In the genomic region with DNA sequence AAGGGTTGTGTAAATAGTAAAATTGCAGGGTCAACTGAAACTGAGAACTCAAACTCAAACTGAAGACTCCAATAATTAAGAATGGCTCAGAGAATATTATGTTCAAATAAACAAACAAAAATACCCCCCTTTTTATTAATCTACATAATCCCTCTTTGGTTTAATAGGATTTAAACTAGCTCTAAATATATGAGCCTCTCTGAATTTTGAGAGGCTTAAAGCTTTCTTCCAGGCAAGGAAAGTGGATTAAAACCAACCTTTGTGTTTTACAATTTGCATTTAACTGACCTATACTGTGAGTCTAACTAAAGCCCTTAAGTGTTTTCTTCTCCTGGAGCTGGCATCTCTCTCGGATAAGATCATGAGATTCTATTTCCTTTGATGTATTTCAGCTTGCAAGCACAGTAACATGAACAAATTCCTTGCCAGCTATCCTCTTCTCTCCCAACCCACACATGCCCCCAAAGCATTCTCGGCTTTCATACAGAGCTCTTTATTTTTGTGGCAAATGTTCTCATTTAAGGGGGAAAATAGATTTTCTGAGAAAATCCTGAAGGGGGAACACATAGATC, we compare ENCODE assay signal across 1 cellular context.
TF ChIP-seq lines count a peak whose summit lies in the region.

No MANE protein-coding gene starts in this region.

TF ChIP-seq in H1, 55 proteins besides CTCF, POLR2A, EP300 and RAD21 (continued from another document):
- TF ChIP-seq, protein P1, sequence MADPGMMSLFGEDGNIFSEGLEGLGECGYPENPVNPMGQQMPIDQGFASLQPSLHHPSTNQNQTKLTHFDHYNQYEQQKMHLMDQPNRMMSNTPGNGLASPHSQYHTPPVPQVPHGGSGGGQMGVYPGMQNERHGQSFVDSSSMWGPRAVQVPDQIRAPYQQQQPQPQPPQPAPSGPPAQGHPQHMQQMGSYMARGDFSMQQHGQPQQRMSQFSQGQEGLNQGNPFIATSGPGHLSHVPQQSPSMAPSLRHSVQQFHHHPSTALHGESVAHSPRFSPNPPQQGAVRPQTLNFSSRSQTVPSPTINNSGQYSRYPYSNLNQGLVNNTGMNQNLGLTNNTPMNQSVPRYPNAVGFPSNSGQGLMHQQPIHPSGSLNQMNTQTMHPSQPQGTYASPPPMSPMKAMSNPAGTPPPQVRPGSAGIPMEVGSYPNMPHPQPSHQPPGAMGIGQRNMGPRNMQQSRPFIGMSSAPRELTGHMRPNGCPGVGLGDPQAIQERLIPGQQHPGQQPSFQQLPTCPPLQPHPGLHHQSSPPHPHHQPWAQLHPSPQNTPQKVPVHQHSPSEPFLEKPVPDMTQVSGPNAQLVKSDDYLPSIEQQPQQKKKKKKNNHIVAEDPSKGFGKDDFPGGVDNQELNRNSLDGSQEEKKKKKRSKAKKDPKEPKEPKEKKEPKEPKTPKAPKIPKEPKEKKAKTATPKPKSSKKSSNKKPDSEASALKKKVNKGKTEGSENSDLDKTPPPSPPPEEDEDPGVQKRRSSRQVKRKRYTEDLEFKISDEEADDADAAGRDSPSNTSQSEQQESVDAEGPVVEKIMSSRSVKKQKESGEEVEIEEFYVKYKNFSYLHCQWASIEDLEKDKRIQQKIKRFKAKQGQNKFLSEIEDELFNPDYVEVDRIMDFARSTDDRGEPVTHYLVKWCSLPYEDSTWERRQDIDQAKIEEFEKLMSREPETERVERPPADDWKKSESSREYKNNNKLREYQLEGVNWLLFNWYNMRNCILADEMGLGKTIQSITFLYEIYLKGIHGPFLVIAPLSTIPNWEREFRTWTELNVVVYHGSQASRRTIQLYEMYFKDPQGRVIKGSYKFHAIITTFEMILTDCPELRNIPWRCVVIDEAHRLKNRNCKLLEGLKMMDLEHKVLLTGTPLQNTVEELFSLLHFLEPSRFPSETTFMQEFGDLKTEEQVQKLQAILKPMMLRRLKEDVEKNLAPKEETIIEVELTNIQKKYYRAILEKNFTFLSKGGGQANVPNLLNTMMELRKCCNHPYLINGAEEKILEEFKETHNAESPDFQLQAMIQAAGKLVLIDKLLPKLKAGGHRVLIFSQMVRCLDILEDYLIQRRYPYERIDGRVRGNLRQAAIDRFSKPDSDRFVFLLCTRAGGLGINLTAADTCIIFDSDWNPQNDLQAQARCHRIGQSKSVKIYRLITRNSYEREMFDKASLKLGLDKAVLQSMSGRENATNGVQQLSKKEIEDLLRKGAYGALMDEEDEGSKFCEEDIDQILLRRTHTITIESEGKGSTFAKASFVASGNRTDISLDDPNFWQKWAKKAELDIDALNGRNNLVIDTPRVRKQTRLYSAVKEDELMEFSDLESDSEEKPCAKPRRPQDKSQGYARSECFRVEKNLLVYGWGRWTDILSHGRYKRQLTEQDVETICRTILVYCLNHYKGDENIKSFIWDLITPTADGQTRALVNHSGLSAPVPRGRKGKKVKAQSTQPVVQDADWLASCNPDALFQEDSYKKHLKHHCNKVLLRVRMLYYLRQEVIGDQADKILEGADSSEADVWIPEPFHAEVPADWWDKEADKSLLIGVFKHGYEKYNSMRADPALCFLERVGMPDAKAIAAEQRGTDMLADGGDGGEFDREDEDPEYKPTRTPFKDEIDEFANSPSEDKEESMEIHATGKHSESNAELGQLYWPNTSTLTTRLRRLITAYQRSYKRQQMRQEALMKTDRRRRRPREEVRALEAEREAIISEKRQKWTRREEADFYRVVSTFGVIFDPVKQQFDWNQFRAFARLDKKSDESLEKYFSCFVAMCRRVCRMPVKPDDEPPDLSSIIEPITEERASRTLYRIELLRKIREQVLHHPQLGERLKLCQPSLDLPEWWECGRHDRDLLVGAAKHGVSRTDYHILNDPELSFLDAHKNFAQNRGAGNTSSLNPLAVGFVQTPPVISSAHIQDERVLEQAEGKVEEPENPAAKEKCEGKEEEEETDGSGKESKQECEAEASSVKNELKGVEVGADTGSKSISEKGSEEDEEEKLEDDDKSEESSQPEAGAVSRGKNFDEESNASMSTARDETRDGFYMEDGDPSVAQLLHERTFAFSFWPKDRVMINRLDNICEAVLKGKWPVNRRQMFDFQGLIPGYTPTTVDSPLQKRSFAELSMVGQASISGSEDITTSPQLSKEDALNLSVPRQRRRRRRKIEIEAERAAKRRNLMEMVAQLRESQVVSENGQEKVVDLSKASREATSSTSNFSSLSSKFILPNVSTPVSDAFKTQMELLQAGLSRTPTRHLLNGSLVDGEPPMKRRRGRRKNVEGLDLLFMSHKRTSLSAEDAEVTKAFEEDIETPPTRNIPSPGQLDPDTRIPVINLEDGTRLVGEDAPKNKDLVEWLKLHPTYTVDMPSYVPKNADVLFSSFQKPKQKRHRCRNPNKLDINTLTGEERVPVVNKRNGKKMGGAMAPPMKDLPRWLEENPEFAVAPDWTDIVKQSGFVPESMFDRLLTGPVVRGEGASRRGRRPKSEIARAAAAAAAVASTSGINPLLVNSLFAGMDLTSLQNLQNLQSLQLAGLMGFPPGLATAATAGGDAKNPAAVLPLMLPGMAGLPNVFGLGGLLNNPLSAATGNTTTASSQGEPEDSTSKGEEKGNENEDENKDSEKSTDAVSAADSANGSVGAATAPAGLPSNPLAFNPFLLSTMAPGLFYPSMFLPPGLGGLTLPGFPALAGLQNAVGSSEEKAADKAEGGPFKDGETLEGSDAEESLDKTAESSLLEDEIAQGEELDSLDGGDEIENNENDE (IDR thresholded peaks at IDR 0.05; ENCODE audit: insufficient replicate concordance, low read length) = peak; percentile 85
